ENCODE assay signal across 11 cellular contexts in the genomic region with DNA sequence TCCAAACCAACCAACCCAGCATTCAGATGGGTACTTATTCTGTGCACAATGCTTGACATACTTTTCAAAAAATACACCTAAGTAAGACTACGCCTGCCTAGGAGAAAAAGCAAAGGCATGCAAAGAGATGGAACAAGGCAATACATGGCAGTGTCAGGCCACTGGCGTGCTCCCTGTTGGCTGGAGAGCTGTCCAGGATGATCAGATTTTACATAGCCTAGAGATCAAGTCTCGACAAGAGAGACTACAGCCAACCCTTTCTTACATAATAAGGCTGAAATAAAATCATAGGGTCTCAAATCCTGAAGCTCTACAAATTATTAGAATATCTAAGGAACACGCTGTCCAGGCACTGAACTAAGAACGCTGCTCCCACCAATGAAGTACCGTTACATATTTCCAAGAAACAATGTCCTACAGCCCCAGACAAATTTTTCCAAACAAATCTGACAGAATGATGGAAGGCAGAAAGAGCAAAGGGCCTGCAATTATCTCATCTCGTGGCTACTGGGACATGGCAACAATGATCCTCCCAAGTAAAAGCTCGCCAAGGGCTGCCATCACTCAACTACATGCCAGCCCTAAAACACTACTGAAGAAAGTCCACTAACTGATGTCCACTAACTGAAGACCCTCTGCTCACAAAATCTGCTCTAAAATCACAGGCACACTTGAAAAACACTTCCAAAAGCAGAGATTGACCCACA. TPM values are rescaled to one million over a fixed set of nuclear protein-coding genes. Genes with fewer than 3 reads are reported as not detected.
DNase-seq lines count a peak whose midpoint lies in the region; ATAC-seq and TF ChIP-seq lines count a peak whose summit lies in the region.
"Had no signal": no experiment of that assay in that cellular context is flagged by ENCODE, and none has a peak within 500 bp of the region (broad histone marks: within the 10 kb centered on the region; RNA-seq: fewer than 3 reads in every experiment).

No MANE protein-coding gene starts in this region.

- H3K27me3 Mint-ChIP-seq in activated T-helper 1 cell treated with anti-CD3 and anti-CD28 coated beads, Interleukin-12 subunit alpha, Interleukin-12 subunit beta, Interleukin-2, Interleukin-4 antibody, amounts not matched to agents 30 ng/mL and 10 ng/mL and 1 ng/mL, durations not matched to agents 14 hours and 24 hours and 36 hours (ENCODE audit: insufficient read depth), result peaks cover under 1% of the 10 kb centered on the region
- H3K27me3 Mint-ChIP-seq in type B pancreatic cell, result no peaks in the 10 kb centered on the region
- H3K27me3 Mint-ChIP-seq: B cell had no signal

- no peaks in the 10 kb centered on the region for H3K9me3 Mint-ChIP-seq in activated T-helper 1 cell treated with anti-CD3 and anti-CD28 coated beads, Interleukin-12 subunit alpha, Interleukin-12 subunit beta, Interleukin-2, Interleukin-4 antibody, amounts not matched to agents 30 ng/mL and 10 ng/mL and 1 ng/mL, durations not matched to agents 14 hours and 24 hours and 36 hours
- H3K9me3 Mint-ChIP-seq in type B pancreatic cell, result no peaks in the 10 kb centered on the region

- peaks cover 59% of the 10 kb centered on the region for H3K4me1 Mint-ChIP-seq in activated T-helper 1 cell treated with anti-CD3 and anti-CD28 coated beads, Interleukin-12 subunit alpha, Interleukin-12 subunit beta, Interleukin-2, Interleukin-4 antibody, amounts not matched to agents 30 ng/mL and 10 ng/mL and 1 ng/mL, durations not matched to agents 14 hours and 24 hours and 36 hours (ENCODE audit: low read depth)
- peaks cover 39% of the 10 kb centered on the region for H3K4me1 Mint-ChIP-seq in type B pancreatic cell (ENCODE audit: unreplicated experiment)

- intact Hi-C loops in left ventricle myocardium inferior (cut with micrococcal nuclease), result no loop called here
- intact Hi-C loops in left ventricle myocardium superior (cut with micrococcal nuclease), result loop anchor here (10.0 kb wide), 1 partner anchor 290 kb away; no protein-coding TSS in a partner anchor
- intact Hi-C loops in activated T-helper 1 cell treated with anti-CD3 and anti-CD28 coated beads, Interleukin-12 subunit alpha, Interleukin-12 subunit beta, Interleukin-2, Interleukin-4 antibody, amounts not matched to agents 30 ng/mL and 10 ng/mL and 1 ng/mL, durations not matched to agents 14 hours and 24 hours and 36 hours (cut with micrococcal nuclease), result loop anchor here (5.0 kb wide), 1 partner anchor 332 kb away; no protein-coding TSS in a partner anchor

- no peak overlapping the region for H2AFZ ChIP-seq in hepatocyte

- H3K79me2 ChIP-seq in hepatocyte, result peaks cover 72% of the 10 kb centered on the region

- peak overlapping the region; percentile 53 for H3K4me2 ChIP-seq in hepatocyte

- peaks cover 75% of the 10 kb centered on the region for H4K20me1 ChIP-seq in hepatocyte (ENCODE audit: insufficient read depth, poor library complexity, severe bottlenecking)

- ATAC-seq in left ventricle myocardium superior, result no peak

- H3K36me3 ChIP-seq in left ventricle myocardium inferior (peaks cover 65% of the 10 kb centered on the region), hepatocyte (replicated peaks; ENCODE audit: insufficient read depth, low read depth) (peaks cover 3% of the 10 kb centered on the region)

- H3K27ac Mint-ChIP-seq in activated T-helper 1 cell treated with anti-CD3 and anti-CD28 coated beads, Interleukin-12 subunit alpha, Interleukin-12 subunit beta, Interleukin-2, Interleukin-4 antibody, amounts not matched to agents 30 ng/mL and 10 ng/mL and 1 ng/mL, durations not matched to agents 14 hours and 24 hours and 36 hours, result peak overlapping the region; percentile 65
- peak overlapping the region; percentile 62 for H3K27ac Mint-ChIP-seq in type B pancreatic cell
- H3K27ac Mint-ChIP-seq: B cell had no signal

- H3K9me2 ChIP-seq in hepatocyte (replicated peaks; ENCODE audit: insufficient read depth), result no peaks in the 10 kb centered on the region

- WGBS in hepatocyte (ENCODE audit: low lambda C conversion rate, missing lambda C conversion rate), result 85% methylated on average over 8 of the region's 8 CpGs

- H3K9me3 ChIP-seq in left ventricle myocardium inferior (replicated peaks) (no peaks in the 10 kb centered on the region), hepatocyte (ENCODE audit: low read depth) (no peaks in the 10 kb centered on the region)

- peak overlapping the region; percentile 58 for H3K4me3 Mint-ChIP-seq in activated T-helper 1 cell treated with anti-CD3 and anti-CD28 coated beads, Interleukin-12 subunit alpha, Interleukin-12 subunit beta, Interleukin-2, Interleukin-4 antibody, amounts not matched to agents 30 ng/mL and 10 ng/mL and 1 ng/mL, durations not matched to agents 14 hours and 24 hours and 36 hours
- H3K4me3 Mint-ChIP-seq in type B pancreatic cell, result peak overlapping the region; percentile 63
- H3K4me3 Mint-ChIP-seq: B cell had no signal

- H3K27me3 ChIP-seq in left ventricle myocardium inferior (ENCODE audit: low read depth) (no peaks in the 10 kb centered on the region), hepatocyte (no peaks in the 10 kb centered on the region)

- DNase-seq in left ventricle myocardium inferior, result no peak
- DNase-seq in left ventricle myocardium superior, result no peak
- DNase-seq in activated T-helper 1 cell treated with anti-CD3 and anti-CD28 coated beads, Interleukin-12 subunit alpha, Interleukin-12 subunit beta, Interleukin-2, Interleukin-4 antibody, amounts not matched to agents 30 ng/mL and 10 ng/mL and 1 ng/mL, durations not matched to agents 14 hours and 24 hours and 36 hours (ENCODE audit: low spot score), result no peak
- no peak for DNase-seq in hepatocyte (ENCODE audit: low spot score)
- no peak for DNase-seq in type B pancreatic cell (ENCODE audit: extremely low spot score, unreplicated experiment)
- DNase-seq in retina, result no peak
- DNase-seq in RPMI8226, result no peak
- no peak for DNase-seq in caudate nucleus (lab: John Stamatoyannopoulos, UW)
- DNase-seq: amygdala, GOT3 had no signal

- H3K4me1 ChIP-seq in left ventricle myocardium inferior, result peaks cover 68% of the 10 kb centered on the region
- peaks cover 25% of the 10 kb centered on the region for H3K4me1 ChIP-seq in hepatocyte (ENCODE audit: insufficient read depth)

- peaks cover 66% of the 10 kb centered on the region for H3K36me3 Mint-ChIP-seq in activated T-helper 1 cell treated with anti-CD3 and anti-CD28 coated beads, Interleukin-12 subunit alpha, Interleukin-12 subunit beta, Interleukin-2, Interleukin-4 antibody, amounts not matched to agents 30 ng/mL and 10 ng/mL and 1 ng/mL, durations not matched to agents 14 hours and 24 hours and 36 hours (ENCODE audit: low read depth)
- peaks cover 53% of the 10 kb centered on the region for H3K36me3 Mint-ChIP-seq in type B pancreatic cell

- H3K27ac ChIP-seq in left ventricle myocardium inferior (replicated peaks) (no peak overlapping the region), hepatocyte (no peak overlapping the region), caudate nucleus (ENCODE audit: low read depth, low read length) (no peak overlapping the region)

- no peak for TF ChIP-seq CTCF in left ventricle myocardium inferior (IDR thresholded peaks at IDR 0.05; ENCODE audit: borderline replicate concordance)
- no peak for TF ChIP-seq CTCF in hepatocyte (IDR thresholded peaks at IDR 0.05; ENCODE audit: poor library complexity)
- TF ChIP-seq CTCF in type B pancreatic cell (conservative IDR thresholded peaks at IDR 0.05), result no peak

- H3K4me3 ChIP-seq in left ventricle myocardium inferior (peak overlapping the region; percentile 7), hepatocyte (no peak overlapping the region)

RNA-seq across cellular contexts. Expression of gene RPS15A, which starts 5.1 kb away (rescaled TPM):
- 683 TPM for total RNA-seq in left ventricle myocardium inferior
- total RNA-seq in left ventricle myocardium superior, result 683 TPM
- total RNA-seq in activated T-helper 1 cell treated with anti-CD3 and anti-CD28 coated beads, Interleukin-12 subunit alpha, Interleukin-12 subunit beta, Interleukin-2, Interleukin-4 antibody, amounts not matched to agents 30 ng/mL and 10 ng/mL and 1 ng/mL, durations not matched to agents 14 hours and 24 hours and 36 hours, result 1,849 and 1,857 TPM in 2 replicates
- total RNA-seq in hepatocyte, result 2,370 and 2,788 TPM in 2 replicates
- polyA plus RNA-seq in hepatocyte, result 554 and 588 TPM in 2 replicates
- total RNA-seq in type B pancreatic cell (ENCODE audit: low replicate concordance), result 1,687 and 1,807 TPM in 2 replicates

RNA-seq across cellular contexts. Expression of gene ARL6IP1, which starts 16.3 kb away (rescaled TPM):
- total RNA-seq in left ventricle myocardium inferior, result 22.5 TPM
- total RNA-seq in left ventricle myocardium superior, result 25.9 TPM
- total RNA-seq in activated T-helper 1 cell treated with anti-CD3 and anti-CD28 coated beads, Interleukin-12 subunit alpha, Interleukin-12 subunit beta, Interleukin-2, Interleukin-4 antibody, amounts not matched to agents 30 ng/mL and 10 ng/mL and 1 ng/mL, durations not matched to agents 14 hours and 24 hours and 36 hours, result 105 and 109 TPM in 2 replicates
- total RNA-seq in hepatocyte, result 239 and 348 TPM in 2 replicates
- 138 and 179 TPM in 2 replicates for polyA plus RNA-seq in hepatocyte
- 170 and 205 TPM in 2 replicates for total RNA-seq in type B pancreatic cell (ENCODE audit: low replicate concordance)
